1 cellular context compared by ENCODE assay signal in the genomic region with DNA sequence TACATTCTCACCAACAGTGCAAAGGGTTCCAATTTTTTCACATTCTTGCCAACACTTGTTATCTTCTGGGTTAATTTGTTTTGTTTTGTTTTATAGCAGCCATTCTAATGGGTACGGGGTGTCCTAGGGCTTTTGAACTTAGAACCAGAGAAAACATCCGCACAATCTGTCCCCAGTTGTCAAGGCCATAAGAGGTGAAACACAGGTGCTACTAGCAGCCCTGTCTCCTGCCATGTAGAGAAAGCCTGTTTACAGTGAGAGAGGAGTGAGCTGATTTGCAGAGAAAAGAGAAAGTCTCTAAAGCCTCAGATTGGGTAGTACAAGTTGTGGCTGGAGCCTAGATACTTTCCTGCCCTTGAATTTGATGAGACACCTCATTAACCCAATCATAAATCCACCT.
TF ChIP-seq lines count a peak whose summit lies in the region.

No MANE protein-coding gene starts in this region.

TF ChIP-seq in GM23338, 12 proteins besides CTCF, POLR2A, EP300 and RAD21 (continued from another document):
- TF ChIP-seq, protein P1, sequence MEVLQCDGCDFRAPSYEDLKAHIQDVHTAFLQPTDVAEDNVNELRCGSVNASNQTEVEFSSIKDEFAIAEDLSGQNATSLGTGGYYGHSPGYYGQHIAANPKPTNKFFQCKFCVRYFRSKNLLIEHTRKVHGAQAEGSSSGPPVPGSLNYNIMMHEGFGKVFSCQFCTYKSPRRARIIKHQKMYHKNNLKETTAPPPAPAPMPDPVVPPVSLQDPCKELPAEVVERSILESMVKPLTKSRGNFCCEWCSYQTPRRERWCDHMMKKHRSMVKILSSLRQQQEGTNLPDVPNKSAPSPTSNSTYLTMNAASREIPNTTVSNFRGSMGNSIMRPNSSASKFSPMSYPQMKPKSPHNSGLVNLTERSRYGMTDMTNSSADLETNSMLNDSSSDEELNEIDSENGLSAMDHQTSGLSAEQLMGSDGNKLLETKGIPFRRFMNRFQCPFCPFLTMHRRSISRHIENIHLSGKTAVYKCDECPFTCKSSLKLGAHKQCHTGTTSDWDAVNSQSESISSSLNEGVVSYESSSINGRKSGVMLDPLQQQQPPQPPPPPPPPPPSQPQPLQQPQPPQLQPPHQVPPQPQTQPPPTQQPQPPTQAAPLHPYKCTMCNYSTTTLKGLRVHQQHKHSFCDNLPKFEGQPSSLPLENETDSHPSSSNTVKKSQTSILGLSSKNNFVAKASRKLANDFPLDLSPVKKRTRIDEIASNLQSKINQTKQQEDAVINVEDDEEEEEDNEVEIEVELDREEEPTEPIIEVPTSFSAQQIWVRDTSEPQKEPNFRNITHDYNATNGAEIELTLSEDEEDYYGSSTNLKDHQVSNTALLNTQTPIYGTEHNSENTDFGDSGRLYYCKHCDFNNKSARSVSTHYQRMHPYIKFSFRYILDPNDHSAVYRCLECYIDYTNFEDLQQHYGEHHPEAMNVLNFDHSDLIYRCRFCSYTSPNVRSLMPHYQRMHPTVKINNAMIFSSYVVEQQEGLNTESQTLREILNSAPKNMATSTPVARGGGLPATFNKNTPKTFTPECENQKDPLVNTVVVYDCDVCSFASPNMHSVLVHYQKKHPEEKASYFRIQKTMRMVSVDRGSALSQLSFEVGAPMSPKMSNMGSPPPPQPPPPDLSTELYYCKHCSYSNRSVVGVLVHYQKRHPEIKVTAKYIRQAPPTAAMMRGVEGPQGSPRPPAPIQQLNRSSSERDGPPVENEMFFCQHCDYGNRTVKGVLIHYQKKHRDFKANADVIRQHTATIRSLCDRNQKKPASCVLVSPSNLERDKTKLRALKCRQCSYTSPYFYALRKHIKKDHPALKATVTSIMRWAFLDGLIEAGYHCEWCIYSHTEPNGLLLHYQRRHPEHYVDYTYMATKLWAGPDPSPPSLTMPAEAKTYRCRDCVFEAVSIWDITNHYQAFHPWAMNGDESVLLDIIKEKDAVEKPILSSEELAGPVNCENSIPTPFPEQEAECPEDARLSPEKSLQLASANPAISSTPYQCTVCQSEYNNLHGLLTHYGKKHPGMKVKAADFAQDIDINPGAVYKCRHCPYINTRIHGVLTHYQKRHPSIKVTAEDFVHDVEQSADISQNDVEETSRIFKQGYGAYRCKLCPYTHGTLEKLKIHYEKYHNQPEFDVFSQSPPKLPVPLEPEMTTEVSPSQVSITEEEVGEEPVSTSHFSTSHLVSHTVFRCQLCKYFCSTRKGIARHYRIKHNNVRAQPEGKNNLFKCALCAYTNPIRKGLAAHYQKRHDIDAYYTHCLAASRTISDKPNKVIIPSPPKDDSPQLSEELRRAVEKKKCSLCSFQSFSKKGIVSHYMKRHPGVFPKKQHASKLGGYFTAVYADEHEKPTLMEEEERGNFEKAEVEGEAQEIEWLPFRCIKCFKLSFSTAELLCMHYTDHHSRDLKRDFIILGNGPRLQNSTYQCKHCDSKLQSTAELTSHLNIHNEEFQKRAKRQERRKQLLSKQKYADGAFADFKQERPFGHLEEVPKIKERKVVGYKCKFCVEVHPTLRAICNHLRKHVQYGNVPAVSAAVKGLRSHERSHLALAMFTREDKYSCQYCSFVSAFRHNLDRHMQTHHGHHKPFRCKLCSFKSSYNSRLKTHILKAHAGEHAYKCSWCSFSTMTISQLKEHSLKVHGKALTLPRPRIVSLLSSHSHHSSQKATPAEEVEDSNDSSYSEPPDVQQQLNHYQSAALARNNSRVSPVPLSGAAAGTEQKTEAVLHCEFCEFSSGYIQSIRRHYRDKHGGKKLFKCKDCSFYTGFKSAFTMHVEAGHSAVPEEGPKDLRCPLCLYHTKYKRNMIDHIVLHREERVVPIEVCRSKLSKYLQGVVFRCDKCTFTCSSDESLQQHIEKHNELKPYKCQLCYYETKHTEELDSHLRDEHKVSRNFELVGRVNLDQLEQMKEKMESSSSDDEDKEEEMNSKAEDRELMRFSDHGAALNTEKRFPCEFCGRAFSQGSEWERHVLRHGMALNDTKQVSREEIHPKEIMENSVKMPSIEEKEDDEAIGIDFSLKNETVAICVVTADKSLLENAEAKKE (CRISPR knock-in tag; IDR thresholded peaks at IDR 0.05), result no peak
- no peak for TF ChIP-seq CREB1 (CRISPR knock-in tag; IDR thresholded peaks at IDR 0.05; ENCODE audit: low read depth)
